Comparison of ENCODE assay signal across 8 cellular contexts in the genomic region with DNA sequence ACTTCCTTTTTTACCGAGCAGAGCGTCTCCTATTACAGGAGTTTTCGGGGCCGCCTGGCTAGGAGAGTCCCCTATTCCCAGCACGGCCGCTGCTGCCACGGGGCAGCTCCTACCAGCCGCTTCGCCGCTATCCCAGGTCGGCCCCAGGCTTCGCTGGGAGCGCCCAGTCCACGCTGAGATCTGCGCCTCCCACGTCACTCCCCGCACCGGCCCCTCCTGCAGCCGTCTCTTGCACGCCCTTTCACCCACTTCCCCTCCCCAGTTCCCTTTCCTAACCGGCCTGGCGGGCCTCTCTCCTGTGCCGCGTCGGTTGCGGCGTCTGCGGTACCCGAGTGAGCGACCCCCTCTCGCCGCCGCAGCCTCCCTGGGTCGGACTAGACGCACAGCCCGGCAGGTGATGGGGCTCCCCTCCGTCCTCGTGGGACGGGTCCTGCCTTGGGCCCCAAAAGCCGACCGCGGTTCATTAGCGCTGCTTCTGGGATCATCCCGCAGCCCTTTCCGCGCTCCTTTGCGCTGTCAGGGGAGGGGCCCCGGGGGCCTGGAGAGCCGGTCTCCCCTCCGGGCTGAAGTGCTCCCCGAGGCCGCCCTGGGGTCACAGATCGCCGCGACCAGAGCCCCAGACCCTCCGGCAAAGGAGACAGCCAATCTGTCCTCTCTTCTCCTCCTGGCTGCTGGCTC.
DNase-seq lines count a peak whose midpoint lies in the region; ATAC-seq, FAIRE-seq and TF ChIP-seq lines count a peak whose summit lies in the region.

No MANE protein-coding gene starts in this region.

- H3K4me1 ChIP-seq in BLaER1 treated with 17β-estradiol and CSF1 and Interleukin-3, amounts not matched to agents 10 nM and 100 nM = peaks cover 55 to 90% (median 78%) of the 10 kb centered on the region in 10 experiments
- H3K4me1 ChIP-seq in pancreas = peaks cover 0 to 18% (median 11%) of the 10 kb centered on the region in 3 donors

- H3K27me3 Mint-ChIP-seq in endothelial cell (ENCODE audit: unreplicated experiment) = no peaks in the 10 kb centered on the region

- DNase-seq in GM20000 (ENCODE audit: low spot score) = peak; percentile 63
- DNase-seq in MV-4-11 (lab: John Stamatoyannopoulos, UW) = peak; percentile 80
- DNase-seq in activated CD4-positive, alpha-beta T cell treated with anti-CD3 and anti-CD28 coated beads for 48 hours = peak; percentile 65
- no peak for DNase-seq in endothelial cell (ENCODE audit: low spot score)
- peak; percentile 66 to 84 (median 72) for DNase-seq in pancreas
- no peak for DNase-seq in ecto neural progenitor cell (ENCODE audit: low spot score)

- H3K27ac Mint-ChIP-seq in endothelial cell (ENCODE audit: unreplicated experiment) = no peak overlapping the region

- peak overlapping the region; percentile 47 to 97 (median 92); a peak in 21 of 22 replicates for H3K27ac ChIP-seq in BLaER1 treated with 17β-estradiol and CSF1 and Interleukin-3, amounts not matched to agents 10 nM and 100 nM
- peak overlapping the region; percentile 81 to 91 (median 87) for H3K27ac ChIP-seq in pancreas

- H3K27me3 ChIP-seq in BLaER1 treated with 17β-estradiol and CSF1 and Interleukin-3, amounts not matched to agents 10 nM and 100 nM = no peaks in the 10 kb centered on the region; a peak in 1 of 22 replicates
- H3K27me3 ChIP-seq in pancreas = no peaks in the 10 kb centered on the region

- no peaks in the 10 kb centered on the region for H3K36me3 ChIP-seq in BLaER1 treated with 17β-estradiol and CSF1 and Interleukin-3, amounts not matched to agents 10 nM and 100 nM
- no peaks in the 10 kb centered on the region for H3K36me3 ChIP-seq in pancreas

- no peak for FAIRE-seq in pancreas (lab: Jason Lieb, UNC)

- H3K9me3 Mint-ChIP-seq in endothelial cell (ENCODE audit: unreplicated experiment) = peaks cover 59% of the 10 kb centered on the region

- peaks cover 9% of the 10 kb centered on the region for H3K36me3 Mint-ChIP-seq in endothelial cell (ENCODE audit: low read depth, unreplicated experiment)

- TF ChIP-seq CTCF in GM20000 (IDR thresholded peaks at IDR 0.05; ENCODE audit: extremely low read depth, missing control alignments) = no peak
- TF ChIP-seq CTCF in endothelial cell (IDR thresholded peaks at IDR 0.05; ENCODE audit: unreplicated experiment) = no peak
- no peak for TF ChIP-seq CTCF in pancreas (IDR thresholded peaks at IDR 0.05)

- H3K4me1 Mint-ChIP-seq in endothelial cell (ENCODE audit: unreplicated experiment) = no peaks in the 10 kb centered on the region

- peak overlapping the region; percentile 92 to 99 (median 95) for H3K4me2 ChIP-seq in BLaER1 treated with 17β-estradiol and CSF1 and Interleukin-3, amounts not matched to agents 10 nM and 100 nM

- H3K9ac ChIP-seq in BLaER1 treated with 17β-estradiol and CSF1 and Interleukin-3, amounts not matched to agents 10 nM and 100 nM = peak overlapping the region; percentile 80 to 94 (median 90)

- no peaks in the 10 kb centered on the region for H3K9me3 ChIP-seq in BLaER1 treated with 17β-estradiol and CSF1 and Interleukin-3, amounts not matched to agents 10 nM and 100 nM (replicated peaks in 1 of 11)
- H3K9me3 ChIP-seq in pancreas = no peaks in the 10 kb centered on the region

- 36 to 45% methylated on average over 56 of the region's 56 CpGs for WGBS in pancreas, 2 donors

- intact Hi-C loops in pancreas (cut with DNase I) = no loop called here

- 0 out of 22 replicates have a peak, but pooled peaks cover 0 to 4% (median 0%) of the 10 kb centered on the region in 11 experiments for H4K20me1 ChIP-seq in BLaER1 treated with 17β-estradiol and CSF1 and Interleukin-3, amounts not matched to agents 10 nM and 100 nM

- ATAC-seq in pancreas (peak; percentile 59 to 79 (median 62)), HG03039 (IDR thresholded peaks at IDR 0.05; ENCODE audit: unreplicated experiment) (no peak)

- peak overlapping the region; percentile 18 for H3K4me3 Mint-ChIP-seq in endothelial cell (ENCODE audit: unreplicated experiment)

- peak overlapping the region; percentile 69 to 86 (median 73) for H3K4me3 ChIP-seq in BLaER1 treated with 17β-estradiol and CSF1 and Interleukin-3, amounts not matched to agents 10 nM and 100 nM
- peak overlapping the region; percentile 23 to 47 (median 37) for H3K4me3 ChIP-seq in pancreas

Comparison
In these comparisons a context has a peak if more than half of its experiments do, and no peak if none do; other contexts are left out.
1. DNase-seq: peak in GM20000 (single experiment), MV-4-11 (single experiment), activated CD4-positive, alpha-beta T cell treated with anti-CD3 and anti-CD28 coated beads for 48 hours (single experiment) and pancreas (6 of 6); none in endothelial cell (single experiment) and ecto neural progenitor cell (single experiment).